Comparison of ENCODE assay signal across 10 cellular contexts in the genomic region with DNA sequence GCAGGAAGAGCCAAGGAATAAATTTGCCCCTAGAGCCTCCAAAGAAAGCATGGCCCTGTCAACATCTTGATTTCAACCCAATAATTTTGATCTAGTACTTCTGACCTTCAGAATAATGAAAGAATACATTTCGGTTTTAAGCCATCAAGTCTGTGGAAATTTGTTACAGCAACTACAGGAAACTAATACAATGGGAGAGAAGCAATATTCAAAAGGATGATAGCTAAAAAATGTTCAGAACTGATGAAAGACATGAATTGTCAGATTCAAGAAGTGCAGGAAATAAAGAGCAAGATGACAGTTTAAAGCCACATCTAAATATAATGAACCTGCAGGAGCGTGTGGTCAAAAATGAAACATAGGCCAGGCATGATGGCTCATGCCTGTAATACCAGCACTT.
"Had no signal": no experiment of that assay in that cellular context is flagged by ENCODE, and none has a peak within 500 bp of the region (broad histone marks: within the 10 kb centered on the region; RNA-seq: fewer than 3 reads in every experiment).

No MANE protein-coding gene starts in this region.

- DNase-seq: H9, HCEC 1CT, HFFc6, IMR-90, KG1 had no signal

- FAIRE-seq: H1, H54, K562 had no signal

- H2AFZ ChIP-seq: GM23338 had no signal

- H3K4me2 ChIP-seq: GM23338 had no signal

- H3K27ac ChIP-seq: HL-60 had no signal

- ATAC-seq: GM23338, K562 had no signal

- H3K4me3 ChIP-seq: GM23338, K562 had no signal
